Comparison of ENCODE assay signal across 19 cellular contexts in genomic region chr11:12741671-12742216, GRCh38.
DNase-seq lines count a peak whose midpoint lies in the region; ATAC-seq, FAIRE-seq and TF ChIP-seq lines count a peak whose summit lies in the region.
"Had no signal": no experiment of that assay in that cellular context is flagged by ENCODE, and none has a peak within 500 bp of the region (broad histone marks: within the 10 kb centered on the region; RNA-seq: fewer than 3 reads in every experiment).

No MANE protein-coding gene starts in this region.

- no peak overlapping the region for H3K4me3 Mint-ChIP-seq in activated CD4-positive, alpha-beta T cell treated with anti-CD3 and anti-CD28 coated beads, Interleukin-2, amount 10 ng/mL, durations not matched to agents 24 days and 14 days
- H3K4me3 Mint-ChIP-seq: B cell; CD4-positive, alpha-beta T cell had no signal

- no peak overlapping the region for H3K4ac ChIP-seq in IMR-90 (ENCODE audit: low read depth, low read length)
- H3K4ac ChIP-seq in H1 (replicated peaks; ENCODE audit: insufficient read length, low read depth, low read length): no peak overlapping the region

- H2BK15ac ChIP-seq in IMR-90 (ENCODE audit: low read depth, low read length) (no peak overlapping the region), H1 (ENCODE audit: low read length) (no peak overlapping the region)

- no peak for FAIRE-seq in H1 (lab: Jason Lieb, UNC)

- no peak overlapping the region for H4K91ac ChIP-seq in IMR-90 (ENCODE audit: insufficient read depth, low read depth, low read length)
- H4K91ac ChIP-seq in H1 (replicated peaks; ENCODE audit: insufficient read length, low read length): no peak overlapping the region

- peaks cover 23% of the 10 kb centered on the region for H3K27me3 Mint-ChIP-seq in activated CD4-positive, alpha-beta T cell treated with anti-CD3 and anti-CD28 coated beads, Interleukin-2, amount 10 ng/mL, durations not matched to agents 24 days and 14 days

- no peak overlapping the region for H3K27ac Mint-ChIP-seq in activated CD4-positive, alpha-beta T cell treated with anti-CD3 and anti-CD28 coated beads, Interleukin-2, amount 10 ng/mL, durations not matched to agents 24 days and 14 days
- H3K27ac Mint-ChIP-seq: B cell; CD4-positive, alpha-beta T cell had no signal

- H2BK20ac ChIP-seq in IMR-90 (ENCODE audit: low read depth, low read length) (no peak overlapping the region), H1 (ENCODE audit: low read length) (no peak overlapping the region)

- no peaks in the 10 kb centered on the region for H3K27me3 ChIP-seq in IMR-90 (ENCODE audit: control insufficient read depth, insufficient read depth, low read length)
- no peaks in the 10 kb centered on the region for H3K27me3 ChIP-seq in H1 (replicated peaks in 1 of 4; ENCODE audit: control insufficient read depth in 3 of 4, extremely low read depth in 1 of 4, insufficient read depth in 3 of 4, low read length in 3 of 4)
- H3K27me3 ChIP-seq: SJCRH30 had no signal

- POLR2A ChIA-PET in IMR-90 (lab: Charles Lee; ENCODE audit: unreplicated experiment): no interaction called here
- POLR2A ChIA-PET in H1 (lab: Charles Lee; ENCODE audit: partially characterized antibody): interaction anchor here (1.2 kb wide), 1 partner anchor 18 kb away, joined by 3 read pairs; no protein-coding TSS in a partner anchor

- H3K4me2 ChIP-seq in IMR-90 (ENCODE audit: low read depth, low read length) (no peak overlapping the region), H1 (ENCODE audit: insufficient read depth in 1 of 2, low read depth in 2 of 2, low read length in 2 of 2) (no peak overlapping the region)

- no peak overlapping the region for H2BK5ac ChIP-seq in IMR-90 (ENCODE audit: low read depth, low read length, poor library complexity, severe bottlenecking)
- no peak overlapping the region for H2BK5ac ChIP-seq in H1 (ENCODE audit: low read depth, low read length)

- H2BK120ac ChIP-seq in IMR-90 (ENCODE audit: low read depth, low read length) (no peak overlapping the region), H1 (replicated peaks; ENCODE audit: low read depth, low read length) (no peak overlapping the region)

- H4K20me1 ChIP-seq in IMR-90 (ENCODE audit: insufficient read depth, low read length) (peaks cover 94% of the 10 kb centered on the region), H1 (replicated peaks in 1 of 2; ENCODE audit: control insufficient read depth in 1 of 2, insufficient read depth in 2 of 2, low read length in 2 of 2) (peaks cover 5 to 8% of the 10 kb centered on the region in 2 experiments)

- TF ChIP-seq EP300 in H1 (IDR thresholded peaks at IDR 0.05; ENCODE audit: borderline replicate concordance in 1 of 2, low read depth in 2 of 2, low read length in 2 of 2): no peak

- H3K9me3 ChIP-seq in IMR-90 (ENCODE audit: control insufficient read depth, insufficient read depth, low read length) (no peaks in the 10 kb centered on the region), H1 (ENCODE audit: insufficient read depth in 2 of 2, low read depth in 1 of 2, low read length in 1 of 2) (no peaks in the 10 kb centered on the region)
- H3K9me3 ChIP-seq: SJCRH30 had no signal

- no peaks in the 10 kb centered on the region for H3K36me3 Mint-ChIP-seq in activated CD4-positive, alpha-beta T cell treated with anti-CD3 and anti-CD28 coated beads, Interleukin-2, amount 10 ng/mL, durations not matched to agents 24 days and 14 days (ENCODE audit: low read depth)

- H3K9me3 Mint-ChIP-seq in activated CD4-positive, alpha-beta T cell treated with anti-CD3 and anti-CD28 coated beads, Interleukin-2, amount 10 ng/mL, durations not matched to agents 24 days and 14 days: no peaks in the 10 kb centered on the region

- H4K8ac ChIP-seq in IMR-90 (ENCODE audit: low read depth in 2 of 2, low read length in 2 of 2) (no peak overlapping the region), H1 (ENCODE audit: extremely low read depth, insufficient read depth, low read length) (no peak overlapping the region)

- TF ChIP-seq CTCF in IMR-90 (conservative IDR thresholded peaks at IDR 0.05; ENCODE audit: low read depth, low read length) (no peak), H1 (IDR thresholded peaks at IDR 0.05; ENCODE audit: control extremely low read depth in 1 of 3, insufficient read depth in 1 of 3, low read depth in 1 of 3, low read length in 3 of 3) (no peak)

- dilution Hi-C loops in IMR-90 (cut with HindIII; ENCODE audit: low sequenced_read_pairs, unreplicated experiment): no loop called here

- ATAC-seq in IMR-90 (ENCODE audit: low read depth) (no peak), HG02798 (IDR thresholded peaks at IDR 0.05; ENCODE audit: poor library complexity, unreplicated experiment) (no peak)

- peaks cover 0 to 92% of the 10 kb centered on the region in 2 experiments; a peak in 2 of 4 replicates for H3K79me2 ChIP-seq in H1 (ENCODE audit: control insufficient read depth in 1 of 2, insufficient read depth in 2 of 2, low read length in 2 of 2)

- H2AK5ac ChIP-seq in IMR-90 (ENCODE audit: low read depth, low read length) (no peak overlapping the region), H1 (ENCODE audit: low read depth, low read length) (no peak overlapping the region)

- CTCF ChIA-PET in IMR-90 (lab: Yijun Ruan, JAX): interaction anchor here (1.4 kb wide), 1 partner anchor 11 kb away, joined by 3 read pairs; no protein-coding TSS in a partner anchor
- CTCF ChIA-PET in H1 (lab: Charles Lee; ENCODE audit: partially characterized antibody): interaction anchor here (1.1 kb wide), 2 partner anchors 9 to 75 kb away, joined by 3 read pairs; no protein-coding TSS in a partner anchor

- intact Hi-C loops in IMR-90 (cut with micrococcal nuclease): no loop called here
- intact Hi-C loops in activated CD4-positive, alpha-beta T cell treated with anti-CD3 and anti-CD28 coated beads, Interleukin-2, amount 10 ng/mL, durations not matched to agents 24 days and 14 days (cut with micrococcal nuclease): no loop called here

- H4K5ac ChIP-seq in IMR-90 (ENCODE audit: low read depth, low read length) (0 out of 2 replicates have a peak overlapping the region, but pooled peaks have one; percentile 23), H1 (ENCODE audit: insufficient read length, low read depth, low read length) (no peak overlapping the region)

- H3K36me3 ChIP-seq in IMR-90 (ENCODE audit: control insufficient read depth, insufficient read depth, low read length) (no peaks in the 10 kb centered on the region; the same call in 1 of the 2 replicates), H1 (ENCODE audit: control insufficient read depth in 2 of 4, insufficient read depth in 4 of 4, low read length in 3 of 4) (no peaks in the 10 kb centered on the region)

- peaks cover 26% of the 10 kb centered on the region for H3K9me1 ChIP-seq in IMR-90 (ENCODE audit: insufficient read depth, low read length)

- no peak overlapping the region for H2AK9ac ChIP-seq in IMR-90 (replicated peaks; ENCODE audit: low read depth, low read length, poor library complexity)

- no TSS peak for BruUV-seq in IMR-90 (replicated peaks; lab: Mats Ljungman, UMichigan)

- H3K79me1 ChIP-seq in IMR-90 (ENCODE audit: low read depth in 1 of 2, low read length in 2 of 2) (peaks cover 24 to 88% of the 10 kb centered on the region in 2 experiments), H1 (ENCODE audit: low read depth, low read length) (peaks cover 2% of the 10 kb centered on the region; the same call in 1 of the 2 replicates)

- TF ChIP-seq RAD21 in IMR-90 (IDR thresholded peaks at IDR 0.05; ENCODE audit: low read length) (no peak), H1 (IDR thresholded peaks at IDR 0.05 in 1 of 2, conservative IDR thresholded peaks at IDR 0.05 in 1 of 2; ENCODE audit: low read depth in 2 of 2, low read length in 2 of 2) (no peak)

- H3K4me3 ChIP-seq in IMR-90 (ENCODE audit: insufficient read depth, low read depth, low read length) (no peak overlapping the region), H1 (ENCODE audit: extremely low read depth in 1 of 4, insufficient read depth in 2 of 4, low read depth in 3 of 4, low read length in 4 of 4) (no peak overlapping the region)
- H3K4me3 ChIP-seq: SJCRH30 had no signal

- no peak for TF ChIP-seq POLR2A in IMR-90 (IDR thresholded peaks at IDR 0.05; ENCODE audit: low read depth, low read length)
- no peak for TF ChIP-seq POLR2A in H1 (IDR thresholded peaks at IDR 0.05; ENCODE audit: control extremely low read depth in 1 of 2, low read depth in 2 of 2, low read length in 2 of 2)

- H3K23ac ChIP-seq in IMR-90 (ENCODE audit: low read depth, low read length) (peak overlapping the region; percentile 21; the same call in 1 of the 2 replicates), H1 (ENCODE audit: insufficient read length) (no peak overlapping the region)

- H2BK12ac ChIP-seq in H1 (ENCODE audit: low read depth, low read length): no peak overlapping the region

- H3K27ac ChIP-seq in IMR-90 (ENCODE audit: insufficient read depth, low read length): no peak overlapping the region
- no peak overlapping the region for H3K27ac ChIP-seq in H1 (ENCODE audit: low read depth, low read length)
- H3K27ac ChIP-seq: RWPE1, SJCRH30 had no signal

- in situ Hi-C loops in IMR-90 (cut with MboI; ENCODE audit: low sequenced_read_pairs): no loop called here

- no peaks in the 10 kb centered on the region for H3K23me2 ChIP-seq in H1 (ENCODE audit: low read depth, low read length)

- WGBS in IMR-90 (ENCODE audit: extremely low coverage in 2 of 2, insufficient read length in 1 of 2), 2 experiments: no CpG with 5 or more reads among the region's 1 CpG
- 100% methylated on average over 1 of the region's 1 CpG; no CpG with 5 or more reads in 1 of the 2 experiments for WGBS in H1 (ENCODE audit: extremely low coverage in 1 of 2, insufficient coverage in 1 of 2, insufficient read length in 1 of 2, insufficient replicate concordance in 2 of 2, low coverage in 1 of 2, low lambda C conversion rate in 2 of 2, missing lambda C conversion rate in 1 of 2), 2 experiments

- H3K14ac ChIP-seq in IMR-90 (replicated peaks; ENCODE audit: low read depth, low read length) (no peak overlapping the region), H1 (ENCODE audit: insufficient read length) (no peak overlapping the region)

- H2AFZ ChIP-seq in IMR-90 (replicated peaks; ENCODE audit: low read length, poor library complexity): no peak overlapping the region
- no peak overlapping the region for H2AFZ ChIP-seq in H1 (ENCODE audit: low read length)

- H3K56ac ChIP-seq in IMR-90 (ENCODE audit: extremely low read depth, insufficient read depth, low read length): no peak overlapping the region
- H3K56ac ChIP-seq in H1 (replicated peaks; ENCODE audit: insufficient read length, low read depth, low read length): no peak overlapping the region

- H3K9ac ChIP-seq in IMR-90 (ENCODE audit: low read depth, low read length) (no peak overlapping the region), H1 (replicated peaks in 1 of 4; ENCODE audit: extremely low read depth in 1 of 4, low read depth in 3 of 4, low read length in 3 of 4) (no peak overlapping the region)

- peaks cover 19% of the 10 kb centered on the region for H3K4me1 ChIP-seq in IMR-90 (ENCODE audit: control insufficient read depth, insufficient read depth, low read length)
- H3K4me1 ChIP-seq in H1 (replicated peaks in 1 of 4; ENCODE audit: control insufficient read depth in 3 of 4, insufficient read depth in 4 of 4, low read length in 3 of 4): peaks cover 3 to 15% (median 8%) of the 10 kb centered on the region in 4 experiments; a peak in 6 of 7 replicates

- no peaks in the 10 kb centered on the region for H3K4me1 Mint-ChIP-seq in activated CD4-positive, alpha-beta T cell treated with anti-CD3 and anti-CD28 coated beads, Interleukin-2, amount 10 ng/mL, durations not matched to agents 24 days and 14 days
- H3K4me1 Mint-ChIP-seq: B cell had no signal

- DNase-seq in Ammon's horn (ENCODE audit: low spot score) (peak; percentile 55), IMR-90 (no peak), H1 (ENCODE audit: low read depth in 1 of 2, low spot score in 2 of 2) (no peak), pons (ENCODE audit: low spot score) (peak; percentile 37), NCI-H146 (lab: John Stamatoyannopoulos, UW) (no peak), H4 (ENCODE audit: low spot score) (no peak)
- no peak for DNase-seq in activated CD4-positive, alpha-beta T cell treated with anti-CD3 and anti-CD28 coated beads, Interleukin-2, amount 10 ng/mL, durations not matched to agents 24 days and 14 days
- DNase-seq: ACHN; CD4-positive, alpha-beta T cell; GOT3; Karpas-422; NCI-H1105 treated with DMSO at 0.1 percent for 48 hours; NCI-H187 treated with DMSO at 0.1 percent for 48 hours; NCI-H2171 treated with DMSO at 0.1 percent for 48 hours; OCI-M1; SJCRH30 had no signal

- no peak overlapping the region for H3K18ac ChIP-seq in IMR-90 (ENCODE audit: low read depth, low read length)
- H3K18ac ChIP-seq in H1 (ENCODE audit: extremely low read depth, low read length): no peak overlapping the region

Comparison
In these comparisons a context has a peak if more than half of its experiments do, and no peak if none do; other contexts are left out.
1. DNase-seq: peak in Ammon's horn (single experiment) and pons (single experiment); none in IMR-90 (single experiment), H1 (0 of 2), activated CD4-positive, alpha-beta T cell treated with anti-CD3 and anti-CD28 coated beads, Interleukin-2, amount 10 ng/mL, durations not matched to agents 24 days and 14 days (single experiment), NCI-H146 (single experiment) and H4 (single experiment).